Comparison of ENCODE assay signal across 14 cellular contexts in the genomic region with DNA sequence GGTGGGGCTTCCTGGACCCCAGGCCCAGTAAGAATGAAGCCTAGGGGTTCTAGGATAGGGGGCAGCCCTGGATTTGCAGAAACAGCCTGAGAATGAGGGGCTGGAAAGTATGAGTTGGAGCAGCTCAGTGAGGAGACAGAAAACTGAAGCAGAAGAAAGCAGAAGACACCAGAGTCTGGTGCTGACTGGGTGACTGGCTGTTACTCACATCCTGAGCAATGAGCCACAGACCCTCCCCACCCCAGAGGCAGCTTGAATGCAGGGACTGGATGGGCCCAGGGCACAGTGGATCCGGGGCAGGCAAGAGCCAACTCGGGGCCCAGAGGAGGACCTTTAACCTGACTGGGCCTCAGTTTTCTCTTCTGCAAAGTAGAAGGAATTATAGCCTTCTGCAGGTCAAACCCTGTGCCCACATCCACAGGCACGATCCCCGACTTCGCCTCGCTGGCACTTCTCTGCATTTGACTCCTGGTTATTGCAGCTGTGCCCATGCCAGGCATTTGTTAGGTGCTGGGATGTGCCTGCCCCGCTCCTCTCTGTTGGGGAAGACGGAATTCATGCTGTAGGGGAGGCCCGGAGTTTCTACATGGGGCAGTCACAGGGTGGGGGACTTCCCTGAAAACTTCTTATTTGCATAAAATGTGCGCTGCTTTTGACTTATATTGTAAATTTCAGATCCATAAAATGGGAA. TPM values are rescaled to one million over a fixed set of nuclear protein-coding genes. Genes with fewer than 3 reads are reported as not detected.
DNase-seq lines count a peak whose midpoint lies in the region; ATAC-seq and TF ChIP-seq lines count a peak whose summit lies in the region.
"Had no signal": no experiment of that assay in that cellular context is flagged by ENCODE, and none has a peak within 500 bp of the region (broad histone marks: within the 10 kb centered on the region; RNA-seq: fewer than 3 reads in every experiment).

No MANE protein-coding gene starts in this region.

- ATAC-seq in GM18907 (IDR thresholded peaks at IDR 0.05; ENCODE audit: unreplicated experiment) (peak; percentile 55), HG03135 (IDR thresholded peaks at IDR 0.05; ENCODE audit: unreplicated experiment) (peak; percentile 44)
- ATAC-seq: heart left ventricle, K562 had no signal

- peak overlapping the region; percentile 77 for H3K27ac Mint-ChIP-seq in chondrocyte (ENCODE audit: unreplicated experiment)
- H3K27ac Mint-ChIP-seq: activated naive CD8-positive, alpha-beta T cell; CD8-positive, alpha-beta memory T cell had no signal

- DNase-seq in 8988T (peak; percentile 65), chondrocyte (ENCODE audit: low spot score) (no peak), LoVo (ENCODE audit: low spot score) (no peak), MV-4-11 (lab: John Stamatoyannopoulos, UW) (no peak), cerebellum (ENCODE audit: low spot score) (no peak)
- DNase-seq in stimulated activated CD4-positive, alpha-beta T cell treated with anti-CD3 and anti-CD28 coated beads, Interleukin-4, amount 100 ng/mL, for 24 hours: no peak
- DNase-seq: CD8-positive, alpha-beta memory T cell; heart left ventricle; Right ventricle myocardium superior had no signal

- no peak for TF ChIP-seq CTCF in chondrocyte (IDR thresholded peaks at IDR 0.05)

- no peaks in the 10 kb centered on the region for H3K9me3 Mint-ChIP-seq in chondrocyte (ENCODE audit: low read depth)
- H3K9me3 Mint-ChIP-seq: CD8-positive, alpha-beta memory T cell; nephron had no signal

- peaks cover 54% of the 10 kb centered on the region for H3K4me1 Mint-ChIP-seq in chondrocyte (ENCODE audit: low read depth)
- H3K4me1 Mint-ChIP-seq: CD8-positive, alpha-beta memory T cell had no signal

- H3K36me3 Mint-ChIP-seq in chondrocyte (ENCODE audit: low read depth): no peaks in the 10 kb centered on the region
- H3K36me3 Mint-ChIP-seq: activated naive CD8-positive, alpha-beta T cell; CD8-positive, alpha-beta memory T cell had no signal

- H3K27me3 Mint-ChIP-seq in chondrocyte (ENCODE audit: low read depth): no peaks in the 10 kb centered on the region
- H3K27me3 Mint-ChIP-seq: activated naive CD8-positive, alpha-beta T cell; CD8-positive, alpha-beta memory T cell had no signal

- peak overlapping the region; percentile 48 for H3K4me3 Mint-ChIP-seq in chondrocyte (ENCODE audit: unreplicated experiment)
- H3K4me3 Mint-ChIP-seq: activated naive CD8-positive, alpha-beta T cell; CD8-positive, alpha-beta memory T cell; nephron had no signal

RNA-seq across cellular contexts. Expression of a gene that starts 8.5 kb away (rescaled TPM):
- total RNA-seq in chondrocyte: 44.6 to 151 TPM (median 46.6 TPM) in 3 replicates
- 1.4 TPM for total RNA-seq in cerebellum

Comparison
In these comparisons a context has a peak if more than half of its experiments do, and no peak if none do; other contexts are left out.
1. RNA of a gene that starts 8.5 kb away (total RNA-seq): 44.6 to 151 TPM in chondrocyte; 1.4 TPM in cerebellum (single experiment); every median in the first group is over 10 times any median in the second.